1 cellular context compared by ENCODE assay signal in the genomic region with DNA sequence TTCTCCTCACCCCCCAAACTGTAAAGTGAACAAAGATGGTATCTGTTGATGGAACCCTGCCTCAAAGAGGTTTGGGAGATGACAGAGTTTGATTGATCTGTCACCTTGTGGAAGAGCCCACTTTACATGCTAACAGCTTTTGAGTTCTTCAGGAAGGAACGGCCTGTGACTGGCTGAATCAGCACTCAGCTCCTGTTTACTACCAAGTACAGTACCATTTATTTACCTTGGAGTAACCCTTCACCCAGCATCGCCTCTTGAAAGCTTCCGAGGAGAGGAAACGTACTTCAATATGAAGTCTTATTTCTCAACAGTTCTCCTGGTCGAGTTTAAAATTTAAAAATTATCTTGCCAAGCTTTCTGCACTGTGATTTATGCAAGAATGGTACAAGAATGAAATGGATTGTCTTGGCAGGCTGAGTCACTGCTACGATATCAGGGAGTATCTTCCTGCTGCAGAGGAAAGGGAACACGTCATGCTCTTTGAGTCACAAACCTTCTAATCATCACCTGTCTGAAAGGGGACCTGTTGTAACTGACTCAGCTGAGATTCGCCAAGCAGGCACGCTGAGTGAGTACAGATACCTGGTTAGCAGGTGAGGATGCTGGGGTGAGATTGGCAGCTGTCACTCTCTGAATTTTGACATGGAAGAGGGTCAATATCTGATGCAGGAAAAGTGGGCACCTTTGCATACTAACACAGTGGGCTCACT.
TF ChIP-seq lines count a peak whose summit lies in the region.

No MANE protein-coding gene starts in this region.

TF ChIP-seq in K562, 482 proteins besides CTCF, POLR2A, EP300 and RAD21 (continued from another document and continues in another):
- TF ChIP-seq, protein P1, sequence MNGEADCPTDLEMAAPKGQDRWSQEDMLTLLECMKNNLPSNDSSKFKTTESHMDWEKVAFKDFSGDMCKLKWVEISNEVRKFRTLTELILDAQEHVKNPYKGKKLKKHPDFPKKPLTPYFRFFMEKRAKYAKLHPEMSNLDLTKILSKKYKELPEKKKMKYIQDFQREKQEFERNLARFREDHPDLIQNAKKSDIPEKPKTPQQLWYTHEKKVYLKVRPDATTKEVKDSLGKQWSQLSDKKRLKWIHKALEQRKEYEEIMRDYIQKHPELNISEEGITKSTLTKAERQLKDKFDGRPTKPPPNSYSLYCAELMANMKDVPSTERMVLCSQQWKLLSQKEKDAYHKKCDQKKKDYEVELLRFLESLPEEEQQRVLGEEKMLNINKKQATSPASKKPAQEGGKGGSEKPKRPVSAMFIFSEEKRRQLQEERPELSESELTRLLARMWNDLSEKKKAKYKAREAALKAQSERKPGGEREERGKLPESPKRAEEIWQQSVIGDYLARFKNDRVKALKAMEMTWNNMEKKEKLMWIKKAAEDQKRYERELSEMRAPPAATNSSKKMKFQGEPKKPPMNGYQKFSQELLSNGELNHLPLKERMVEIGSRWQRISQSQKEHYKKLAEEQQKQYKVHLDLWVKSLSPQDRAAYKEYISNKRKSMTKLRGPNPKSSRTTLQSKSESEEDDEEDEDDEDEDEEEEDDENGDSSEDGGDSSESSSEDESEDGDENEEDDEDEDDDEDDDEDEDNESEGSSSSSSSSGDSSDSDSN (IDR thresholded peaks at IDR 0.05; ENCODE audit: borderline replicate concordance in 1 of 2, low read depth in 2 of 2, low read length in 2 of 2) = no peak
- TF ChIP-seq RUNX1 (IDR thresholded peaks at IDR 0.05; ENCODE audit: low read depth) (no peak), PPARD (CRISPR knock-in tag; IDR thresholded peaks at IDR 0.05) (no peak), ZNF311 (CRISPR knock-in tag; IDR thresholded peaks at IDR 0.05) (no peak), TEAD1 (CRISPR knock-in tag; IDR thresholded peaks at IDR 0.05) (0 out of 4 replicates have a peak, but pooled peaks of 1 of the 2 experiments have one; percentile 10), TAF15 (IDR thresholded peaks at IDR 0.05; ENCODE audit: low read depth, low read length) (no peak), FOXP1 (CRISPR knock-in tag; IDR thresholded peaks at IDR 0.05) (no peak), MAFK (IDR thresholded peaks at IDR 0.05; ENCODE audit: low read length) (0 out of 2 replicates have a peak, but pooled peaks have one; percentile 45), PHTF2 (CRISPR knock-in tag; IDR thresholded peaks at IDR 0.05) (no peak), SRSF7 (optimal IDR thresholded peaks at IDR 0.05; ENCODE audit: low read depth, low read length) (no peak), TGIF2 (CRISPR knock-in tag; IDR thresholded peaks at IDR 0.05) (no peak), XRCC4 (IDR thresholded peaks at IDR 0.05; ENCODE audit: extremely low read depth, insufficient read depth, insufficient read length) (no peak), MTF1 (CRISPR knock-in tag; IDR thresholded peaks at IDR 0.05; ENCODE audit: borderline replicate concordance) (no peak), ZNF224 (CRISPR knock-in tag; IDR thresholded peaks at IDR 0.05) (no peak), KLF10 (CRISPR knock-in tag; IDR thresholded peaks at IDR 0.05) (no peak), PHF20 (IDR thresholded peaks at IDR 0.05; ENCODE audit: partially characterized antibody) (no peak), ZEB2 (IDR thresholded peaks at IDR 0.05) (peak; percentile 100), IFI16 (CRISPR knock-in tag; IDR thresholded peaks at IDR 0.05) (no peak), ZBTB1 (CRISPR knock-in tag; IDR thresholded peaks at IDR 0.05; ENCODE audit: borderline replicate concordance, low read depth) (no peak), TAF9B (IDR thresholded peaks at IDR 0.05; ENCODE audit: partially characterized antibody) (peak; percentile 10), NR2F6 (CRISPR knock-in tag; IDR thresholded peaks at IDR 0.05) (no peak), ZNF24 (IDR thresholded peaks at IDR 0.05) (no peak), BACH1 (tag; IDR thresholded peaks at IDR 0.05) (no peak; the same call in 1 of the 2 replicates), SMARCE1 (IDR thresholded peaks at IDR 0.05) (peak; percentile 88), BHLHE40 (IDR thresholded peaks at IDR 0.05; ENCODE audit: low read length) (peak; percentile 56), BMI1 (IDR thresholded peaks at IDR 0.05; ENCODE audit: low read length) (no peak), ZNF384 (IDR thresholded peaks at IDR 0.05; ENCODE audit: low read depth, low read length) (no peak), HOXB6 (CRISPR knock-in tag; IDR thresholded peaks at IDR 0.05; ENCODE audit: borderline replicate concordance) (no peak), CHCHD3 (CRISPR knock-in tag; IDR thresholded peaks at IDR 0.05) (no peak), ZNF551 (CRISPR knock-in tag; IDR thresholded peaks at IDR 0.05) (no peak), ZNF174 (CRISPR knock-in tag; IDR thresholded peaks at IDR 0.05) (no peak), POU5F1 (IDR thresholded peaks at IDR 0.05; ENCODE audit: borderline replicate concordance, low read depth, low read length, partially characterized antibody) (no peak), ZNF143 (CRISPR knock-in tag; IDR thresholded peaks at IDR 0.05) (no peak), ZNF76 (CRISPR knock-in tag; IDR thresholded peaks at IDR 0.05; ENCODE audit: borderline replicate concordance) (no peak), MEIS2 (IDR thresholded peaks at IDR 0.05; ENCODE audit: partially characterized antibody) (peak; percentile 93), SP2 (IDR thresholded peaks at IDR 0.05; ENCODE audit: extremely low read depth, low read depth, low read length, poor library complexity, severe bottlenecking) (no peak), SMAD2 (IDR thresholded peaks at IDR 0.05; ENCODE audit: low read depth, low read length) (no peak), SRSF1 (IDR thresholded peaks at IDR 0.05; ENCODE audit: low read depth, low read length) (no peak), FOXJ2 (tag; IDR thresholded peaks at IDR 0.05) (no peak), SREBF2 (CRISPR knock-in tag; IDR thresholded peaks at IDR 0.05) (no peak)
- TF ChIP-seq, protein P2, sequence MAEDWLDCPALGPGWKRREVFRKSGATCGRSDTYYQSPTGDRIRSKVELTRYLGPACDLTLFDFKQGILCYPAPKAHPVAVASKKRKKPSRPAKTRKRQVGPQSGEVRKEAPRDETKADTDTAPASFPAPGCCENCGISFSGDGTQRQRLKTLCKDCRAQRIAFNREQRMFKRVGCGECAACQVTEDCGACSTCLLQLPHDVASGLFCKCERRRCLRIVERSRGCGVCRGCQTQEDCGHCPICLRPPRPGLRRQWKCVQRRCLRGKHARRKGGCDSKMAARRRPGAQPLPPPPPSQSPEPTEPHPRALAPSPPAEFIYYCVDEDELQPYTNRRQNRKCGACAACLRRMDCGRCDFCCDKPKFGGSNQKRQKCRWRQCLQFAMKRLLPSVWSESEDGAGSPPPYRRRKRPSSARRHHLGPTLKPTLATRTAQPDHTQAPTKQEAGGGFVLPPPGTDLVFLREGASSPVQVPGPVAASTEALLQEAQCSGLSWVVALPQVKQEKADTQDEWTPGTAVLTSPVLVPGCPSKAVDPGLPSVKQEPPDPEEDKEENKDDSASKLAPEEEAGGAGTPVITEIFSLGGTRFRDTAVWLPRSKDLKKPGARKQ (CRISPR knock-in tag; IDR thresholded peaks at IDR 0.05) = no peak
- TF ChIP-seq, protein P3, sequence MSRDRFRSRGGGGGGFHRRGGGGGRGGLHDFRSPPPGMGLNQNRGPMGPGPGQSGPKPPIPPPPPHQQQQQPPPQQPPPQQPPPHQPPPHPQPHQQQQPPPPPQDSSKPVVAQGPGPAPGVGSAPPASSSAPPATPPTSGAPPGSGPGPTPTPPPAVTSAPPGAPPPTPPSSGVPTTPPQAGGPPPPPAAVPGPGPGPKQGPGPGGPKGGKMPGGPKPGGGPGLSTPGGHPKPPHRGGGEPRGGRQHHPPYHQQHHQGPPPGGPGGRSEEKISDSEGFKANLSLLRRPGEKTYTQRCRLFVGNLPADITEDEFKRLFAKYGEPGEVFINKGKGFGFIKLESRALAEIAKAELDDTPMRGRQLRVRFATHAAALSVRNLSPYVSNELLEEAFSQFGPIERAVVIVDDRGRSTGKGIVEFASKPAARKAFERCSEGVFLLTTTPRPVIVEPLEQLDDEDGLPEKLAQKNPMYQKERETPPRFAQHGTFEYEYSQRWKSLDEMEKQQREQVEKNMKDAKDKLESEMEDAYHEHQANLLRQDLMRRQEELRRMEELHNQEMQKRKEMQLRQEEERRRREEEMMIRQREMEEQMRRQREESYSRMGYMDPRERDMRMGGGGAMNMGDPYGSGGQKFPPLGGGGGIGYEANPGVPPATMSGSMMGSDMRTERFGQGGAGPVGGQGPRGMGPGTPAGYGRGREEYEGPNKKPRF (IDR thresholded peaks at IDR 0.05; ENCODE audit: low read depth, low read length) = no peak
- TF ChIP-seq, protein P4, sequence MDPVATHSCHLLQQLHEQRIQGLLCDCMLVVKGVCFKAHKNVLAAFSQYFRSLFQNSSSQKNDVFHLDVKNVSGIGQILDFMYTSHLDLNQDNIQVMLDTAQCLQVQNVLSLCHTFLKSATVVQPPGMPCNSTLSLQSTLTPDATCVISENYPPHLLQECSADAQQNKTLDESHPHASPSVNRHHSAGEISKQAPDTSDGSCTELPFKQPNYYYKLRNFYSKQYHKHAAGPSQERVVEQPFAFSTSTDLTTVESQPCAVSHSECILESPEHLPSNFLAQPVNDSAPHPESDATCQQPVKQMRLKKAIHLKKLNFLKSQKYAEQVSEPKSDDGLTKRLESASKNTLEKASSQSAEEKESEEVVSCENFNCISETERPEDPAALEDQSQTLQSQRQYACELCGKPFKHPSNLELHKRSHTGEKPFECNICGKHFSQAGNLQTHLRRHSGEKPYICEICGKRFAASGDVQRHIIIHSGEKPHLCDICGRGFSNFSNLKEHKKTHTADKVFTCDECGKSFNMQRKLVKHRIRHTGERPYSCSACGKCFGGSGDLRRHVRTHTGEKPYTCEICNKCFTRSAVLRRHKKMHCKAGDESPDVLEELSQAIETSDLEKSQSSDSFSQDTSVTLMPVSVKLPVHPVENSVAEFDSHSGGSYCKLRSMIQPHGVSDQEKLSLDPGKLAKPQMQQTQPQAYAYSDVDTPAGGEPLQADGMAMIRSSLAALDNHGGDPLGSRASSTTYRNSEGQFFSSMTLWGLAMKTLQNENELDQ (CRISPR knock-in tag; IDR thresholded peaks at IDR 0.05; ENCODE audit: borderline replicate concordance) = no peak
- TF ChIP-seq, protein P5, sequence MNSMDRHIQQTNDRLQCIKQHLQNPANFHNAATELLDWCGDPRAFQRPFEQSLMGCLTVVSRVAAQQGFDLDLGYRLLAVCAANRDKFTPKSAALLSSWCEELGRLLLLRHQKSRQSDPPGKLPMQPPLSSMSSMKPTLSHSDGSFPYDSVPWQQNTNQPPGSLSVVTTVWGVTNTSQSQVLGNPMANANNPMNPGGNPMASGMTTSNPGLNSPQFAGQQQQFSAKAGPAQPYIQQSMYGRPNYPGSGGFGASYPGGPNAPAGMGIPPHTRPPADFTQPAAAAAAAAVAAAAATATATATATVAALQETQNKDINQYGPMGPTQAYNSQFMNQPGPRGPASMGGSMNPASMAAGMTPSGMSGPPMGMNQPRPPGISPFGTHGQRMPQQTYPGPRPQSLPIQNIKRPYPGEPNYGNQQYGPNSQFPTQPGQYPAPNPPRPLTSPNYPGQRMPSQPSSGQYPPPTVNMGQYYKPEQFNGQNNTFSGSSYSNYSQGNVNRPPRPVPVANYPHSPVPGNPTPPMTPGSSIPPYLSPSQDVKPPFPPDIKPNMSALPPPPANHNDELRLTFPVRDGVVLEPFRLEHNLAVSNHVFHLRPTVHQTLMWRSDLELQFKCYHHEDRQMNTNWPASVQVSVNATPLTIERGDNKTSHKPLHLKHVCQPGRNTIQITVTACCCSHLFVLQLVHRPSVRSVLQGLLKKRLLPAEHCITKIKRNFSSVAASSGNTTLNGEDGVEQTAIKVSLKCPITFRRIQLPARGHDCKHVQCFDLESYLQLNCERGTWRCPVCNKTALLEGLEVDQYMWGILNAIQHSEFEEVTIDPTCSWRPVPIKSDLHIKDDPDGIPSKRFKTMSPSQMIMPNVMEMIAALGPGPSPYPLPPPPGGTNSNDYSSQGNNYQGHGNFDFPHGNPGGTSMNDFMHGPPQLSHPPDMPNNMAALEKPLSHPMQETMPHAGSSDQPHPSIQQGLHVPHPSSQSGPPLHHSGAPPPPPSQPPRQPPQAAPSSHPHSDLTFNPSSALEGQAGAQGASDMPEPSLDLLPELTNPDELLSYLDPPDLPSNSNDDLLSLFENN (IDR thresholded peaks at IDR 0.05; ENCODE audit: low read depth in 2 of 2, low read length in 2 of 2) = 0 out of 4 replicates have a peak, but pooled peaks of 1 of the 2 experiments have one; percentile 18
- TF ChIP-seq, protein P6, sequence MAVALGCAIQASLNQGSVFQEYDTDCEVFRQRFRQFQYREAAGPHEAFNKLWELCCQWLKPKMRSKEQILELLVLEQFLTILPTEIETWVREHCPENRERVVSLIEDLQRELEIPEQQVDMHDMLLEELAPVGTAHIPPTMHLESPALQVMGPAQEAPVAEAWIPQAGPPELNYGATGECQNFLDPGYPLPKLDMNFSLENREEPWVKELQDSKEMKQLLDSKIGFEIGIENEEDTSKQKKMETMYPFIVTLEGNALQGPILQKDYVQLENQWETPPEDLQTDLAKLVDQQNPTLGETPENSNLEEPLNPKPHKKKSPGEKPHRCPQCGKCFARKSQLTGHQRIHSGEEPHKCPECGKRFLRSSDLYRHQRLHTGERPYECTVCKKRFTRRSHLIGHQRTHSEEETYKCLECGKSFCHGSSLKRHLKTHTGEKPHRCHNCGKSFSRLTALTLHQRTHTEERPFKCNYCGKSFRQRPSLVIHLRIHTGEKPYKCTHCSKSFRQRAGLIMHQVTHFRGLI (CRISPR knock-in tag; IDR thresholded peaks at IDR 0.05) = no peak
- TF ChIP-seq, protein P7, sequence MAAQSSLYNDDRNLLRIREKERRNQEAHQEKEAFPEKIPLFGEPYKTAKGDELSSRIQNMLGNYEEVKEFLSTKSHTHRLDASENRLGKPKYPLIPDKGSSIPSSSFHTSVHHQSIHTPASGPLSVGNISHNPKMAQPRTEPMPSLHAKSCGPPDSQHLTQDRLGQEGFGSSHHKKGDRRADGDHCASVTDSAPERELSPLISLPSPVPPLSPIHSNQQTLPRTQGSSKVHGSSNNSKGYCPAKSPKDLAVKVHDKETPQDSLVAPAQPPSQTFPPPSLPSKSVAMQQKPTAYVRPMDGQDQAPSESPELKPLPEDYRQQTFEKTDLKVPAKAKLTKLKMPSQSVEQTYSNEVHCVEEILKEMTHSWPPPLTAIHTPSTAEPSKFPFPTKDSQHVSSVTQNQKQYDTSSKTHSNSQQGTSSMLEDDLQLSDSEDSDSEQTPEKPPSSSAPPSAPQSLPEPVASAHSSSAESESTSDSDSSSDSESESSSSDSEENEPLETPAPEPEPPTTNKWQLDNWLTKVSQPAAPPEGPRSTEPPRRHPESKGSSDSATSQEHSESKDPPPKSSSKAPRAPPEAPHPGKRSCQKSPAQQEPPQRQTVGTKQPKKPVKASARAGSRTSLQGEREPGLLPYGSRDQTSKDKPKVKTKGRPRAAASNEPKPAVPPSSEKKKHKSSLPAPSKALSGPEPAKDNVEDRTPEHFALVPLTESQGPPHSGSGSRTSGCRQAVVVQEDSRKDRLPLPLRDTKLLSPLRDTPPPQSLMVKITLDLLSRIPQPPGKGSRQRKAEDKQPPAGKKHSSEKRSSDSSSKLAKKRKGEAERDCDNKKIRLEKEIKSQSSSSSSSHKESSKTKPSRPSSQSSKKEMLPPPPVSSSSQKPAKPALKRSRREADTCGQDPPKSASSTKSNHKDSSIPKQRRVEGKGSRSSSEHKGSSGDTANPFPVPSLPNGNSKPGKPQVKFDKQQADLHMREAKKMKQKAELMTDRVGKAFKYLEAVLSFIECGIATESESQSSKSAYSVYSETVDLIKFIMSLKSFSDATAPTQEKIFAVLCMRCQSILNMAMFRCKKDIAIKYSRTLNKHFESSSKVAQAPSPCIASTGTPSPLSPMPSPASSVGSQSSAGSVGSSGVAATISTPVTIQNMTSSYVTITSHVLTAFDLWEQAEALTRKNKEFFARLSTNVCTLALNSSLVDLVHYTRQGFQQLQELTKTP (IDR thresholded peaks at IDR 0.05; ENCODE audit: low read depth in 1 of 2, partially characterized antibody in 2 of 2) = no peak
